In the genomic region with DNA sequence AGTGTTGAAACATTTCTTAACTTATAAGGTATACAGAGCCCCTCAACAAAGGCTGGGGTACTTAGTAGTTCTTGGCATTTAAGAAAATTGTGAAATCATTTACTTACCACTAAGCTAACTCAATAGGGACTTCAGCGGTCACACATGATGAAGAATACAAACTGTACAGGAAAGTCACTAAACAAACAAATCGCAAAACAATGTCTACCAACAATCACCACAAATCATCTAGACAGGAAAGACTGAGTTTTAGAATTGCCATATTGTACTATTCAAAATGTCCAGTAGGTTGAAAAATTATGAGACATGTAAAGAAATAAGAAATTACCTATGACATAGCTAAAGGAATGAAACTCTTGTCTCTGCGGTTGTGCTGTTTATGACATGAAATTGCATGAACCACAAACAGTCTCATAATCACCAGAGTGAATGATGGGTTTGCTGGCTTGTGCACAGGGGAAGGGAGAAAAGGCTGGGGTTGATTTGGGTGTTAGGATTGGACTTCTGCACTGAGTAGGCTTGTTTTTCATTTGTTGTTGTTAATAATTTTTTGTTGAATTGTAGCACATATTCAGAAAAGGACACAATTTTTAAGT, we compare ENCODE assay signal across 19 cellular contexts.
"Had no signal": no experiment of that assay in that cellular context is flagged by ENCODE, and none has a peak within 500 bp of the region (broad histone marks: within the 10 kb centered on the region; RNA-seq: fewer than 3 reads in every experiment).

No MANE protein-coding gene starts in this region.

- H3K4me3 ChIP-seq: colonic mucosa, gastrocnemius medialis, heart left ventricle, right atrium auricular region, tibial artery had no signal

- H3K36me3 ChIP-seq: colonic mucosa, gastrocnemius medialis, heart left ventricle, right atrium auricular region, tibial artery had no signal

- ATAC-seq: activated CD8-positive, alpha-beta T cell treated with anti-CD3 and anti-CD28 coated beads for 36 hours; gastrocnemius medialis; heart left ventricle; left ventricle myocardium superior; stimulated activated naive CD8-positive, alpha-beta T cell treated with anti-CD3 and anti-CD28 coated beads, Interleukin-15, Interleukin-2, amounts not matched to agents 100 U/mL and 50 U/mL, for 24 hours had no signal

- DNase-seq: activated CD4-positive, alpha-beta T cell treated with anti-CD3 and anti-CD28 coated beads for 48 hours; activated CD4-positive, CD25-positive, alpha-beta regulatory T cell; activated CD8-positive, alpha-beta T cell treated with anti-CD3 and anti-CD28 coated beads for 36 hours; activated naive CD4-positive, alpha-beta T cell treated with Interleukin-2 at 50 U/mL for 16 hours; activated naive CD8-positive, alpha-beta T cell treated with anti-CD3 and anti-CD28 coated beads, Interleukin-2, amount 10 ng/mL, durations not matched to agents 7 days and 5 days; activated T-cell treated with anti-CD3 and anti-CD28 coated beads, Interleukin-2, amount 50 U/mL, for 24 hours; anterior cingulate cortex; colonic mucosa; erythroblast; gastrocnemius medialis; heart left ventricle; left ventricle myocardium superior; naive B cell; stimulated activated CD4-positive, alpha-beta T cell treated with anti-CD3 and anti-CD28 coated beads, Interleukin-2, amount 100 ng/mL, for 24 hours; stimulated activated naive CD8-positive, alpha-beta T cell treated with anti-CD3 and anti-CD28 coated beads, Interleukin-15, Interleukin-2, amounts not matched to agents 100 U/mL and 50 U/mL, for 24 hours; substantia nigra; T1000; tibial artery had no signal

- H3K27ac ChIP-seq: colonic mucosa, gastrocnemius medialis, heart left ventricle, right atrium auricular region, tibial artery had no signal

- H3K4me1 ChIP-seq: colonic mucosa, gastrocnemius medialis, heart left ventricle, right atrium auricular region, tibial artery had no signal

- H3K9me3 ChIP-seq: colonic mucosa, gastrocnemius medialis, heart left ventricle, right atrium auricular region, tibial artery had no signal

- H3K27me3 ChIP-seq: colonic mucosa, gastrocnemius medialis, heart left ventricle, right atrium auricular region, tibial artery had no signal
